In genomic region chr14:71122866-71123565, GRCh38 we compare ENCODE assay signal across 24 cellular contexts.
"Had no signal": no experiment of that assay in that cellular context is flagged by ENCODE, and none has a peak within 500 bp of the region (broad histone marks: within the 10 kb centered on the region; RNA-seq: fewer than 3 reads in every experiment).

No MANE protein-coding gene starts in this region.

- H3K4me3 ChIP-seq: ascending aorta, body of pancreas, MG63, SK-N-MC had no signal

- H3K27me3 ChIP-seq: ascending aorta, body of pancreas, MG63 had no signal

- DNase-seq: activated CD4-positive, alpha-beta T cell treated with anti-CD3 and anti-CD28 coated beads for 4 hours; activated CD8-positive, alpha-beta memory T cell treated with anti-CD3 and anti-CD28 coated beads, Interleukin-2, amount 50 U/mL, for 48 hours; activated CD8-positive, alpha-beta T cell treated with anti-CD3 and anti-CD28 coated beads, Interleukin-2, amount 10 ng/mL, durations not matched to agents 7 days and 5 days; activated effector memory CD4-positive, alpha-beta T cell treated with Interleukin-2 at 50 U/mL for 16 hours; activated naive CD4-positive, alpha-beta T cell; activated T-cell treated with anti-CD3 and anti-CD28 coated beads, Interleukin-2, amount 50 U/mL, for 1 hour; amniotic stem cell; body of pancreas; central memory CD4-positive, alpha-beta T cell; MG63; NCI-H1048; NCI-H146; NCI-H2029; NCI-H2107; NCI-H446; NCI-H524; NCI-H748 treated with DMSO at 0.1 percent for 48 hours; OCI-M1; RPMI8226; SW 1271 had no signal

- H3K36me3 ChIP-seq: ascending aorta, MG63 had no signal

- H3K27ac Mint-ChIP-seq: activated CD8-positive, alpha-beta T cell treated with anti-CD3 and anti-CD28 coated beads, Interleukin-2, amount 10 ng/mL, durations not matched to agents 7 days and 5 days; activated naive CD4-positive, alpha-beta T cell treated with anti-CD3 and anti-CD28 coated beads, Interleukin-2, amount 50 U/mL, for 24 hours had no signal

- H3K4me1 ChIP-seq: ascending aorta had no signal

- H3K9me3 Mint-ChIP-seq: activated naive CD4-positive, alpha-beta T cell treated with anti-CD3 and anti-CD28 coated beads, Interleukin-2, amount 50 U/mL, for 24 hours had no signal

- H3K9me3 ChIP-seq: ascending aorta, body of pancreas, MG63 had no signal

- H3K9ac ChIP-seq: KMS-11 had no signal

- H3K4me3 Mint-ChIP-seq: activated CD8-positive, alpha-beta T cell treated with anti-CD3 and anti-CD28 coated beads, Interleukin-2, amount 10 ng/mL, durations not matched to agents 7 days and 5 days; activated naive CD4-positive, alpha-beta T cell treated with anti-CD3 and anti-CD28 coated beads, Interleukin-2, amount 50 U/mL, for 24 hours had no signal

- H3K27ac ChIP-seq: ascending aorta, body of pancreas, KMS-11, SK-N-MC had no signal

- H3K36me3 Mint-ChIP-seq: activated naive CD4-positive, alpha-beta T cell treated with anti-CD3 and anti-CD28 coated beads, Interleukin-2, amount 50 U/mL, for 24 hours had no signal

- H3K27me3 Mint-ChIP-seq: activated naive CD4-positive, alpha-beta T cell treated with anti-CD3 and anti-CD28 coated beads, Interleukin-2, amount 50 U/mL, for 24 hours had no signal
